Comparison of ENCODE assay signal across 8 cellular contexts in the genomic region with DNA sequence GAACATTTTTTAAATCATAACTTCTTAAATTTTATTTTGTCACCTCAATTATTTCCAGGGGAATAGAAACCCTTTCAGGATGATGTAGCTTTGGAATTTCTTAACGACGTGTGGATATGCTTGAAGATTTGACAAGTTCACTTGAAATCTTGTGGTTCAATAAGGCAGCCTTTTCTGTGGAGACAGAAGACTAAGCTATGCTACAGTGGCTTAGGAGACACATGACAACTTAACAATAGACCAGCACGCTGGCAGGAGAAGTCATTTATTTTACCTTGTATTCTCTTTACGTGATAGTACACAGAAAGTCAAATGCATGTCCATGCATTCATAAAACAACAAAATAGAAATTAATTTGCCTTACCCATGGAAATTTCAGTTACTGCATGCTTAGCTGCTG.
"Had no signal": no experiment of that assay in that cellular context is flagged by ENCODE, and none has a peak within 500 bp of the region (broad histone marks: within the 10 kb centered on the region; RNA-seq: fewer than 3 reads in every experiment).

No MANE protein-coding gene starts in this region.

- ATAC-seq: GM12878 had no signal

- FAIRE-seq: G401.6, GM12878, GM12891, GM12892, GM18507, GM19239 had no signal

- DNase-seq: GDM1, GF-D8 had no signal

- H3K4me3 ChIP-seq: GM12878 had no signal
